Comparison of ENCODE assay signal across 8 cellular contexts in the genomic region with DNA sequence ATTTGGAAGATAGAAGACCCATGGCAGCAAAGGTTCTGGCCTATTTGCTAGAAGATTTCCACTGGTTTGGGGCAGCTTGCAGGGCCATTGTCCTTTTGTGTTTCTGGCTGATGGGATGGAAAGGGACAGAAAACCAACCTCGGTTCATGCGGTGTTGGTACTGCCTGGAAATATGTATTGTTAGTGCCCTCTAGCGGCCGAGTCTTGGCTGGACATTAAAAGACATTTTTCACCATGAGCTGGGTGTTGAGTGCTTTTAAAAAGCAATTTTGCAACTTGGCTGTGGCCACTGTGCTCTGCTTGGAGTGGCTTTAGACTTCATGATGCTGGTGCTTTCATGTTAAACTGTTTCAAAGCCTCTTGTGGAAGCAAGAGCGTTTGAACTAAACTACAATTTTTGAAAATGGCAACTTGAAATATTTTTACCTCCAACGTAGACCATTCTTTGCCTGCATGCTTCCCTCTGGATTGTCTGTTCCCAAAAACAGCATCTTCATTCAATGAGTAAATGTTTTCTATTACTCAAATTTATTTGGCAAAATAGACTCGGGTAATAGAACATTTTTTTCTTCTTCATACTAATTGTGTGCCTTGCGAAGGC.
DNase-seq lines count a peak whose midpoint lies in the region; ATAC-seq and TF ChIP-seq lines count a peak whose summit lies in the region.

No MANE protein-coding gene starts in this region.

- no peak overlapping the region for H3K4me3 ChIP-seq in epithelial cell of esophagus (ENCODE audit: low read length)

- H3K9me3 Mint-ChIP-seq in activated CD8-positive, alpha-beta memory T cell treated with anti-CD3 and anti-CD28 coated beads, Interleukin-2, amount 10 ng/mL, durations not matched to agents 7 days and 5 days (ENCODE audit: low read depth) = no peaks in the 10 kb centered on the region

- H3K4me1 Mint-ChIP-seq in activated CD8-positive, alpha-beta memory T cell treated with anti-CD3 and anti-CD28 coated beads, Interleukin-2, amount 10 ng/mL, durations not matched to agents 7 days and 5 days = no peaks in the 10 kb centered on the region

- H3K4me3 Mint-ChIP-seq in activated CD8-positive, alpha-beta memory T cell treated with anti-CD3 and anti-CD28 coated beads, Interleukin-2, amount 10 ng/mL, durations not matched to agents 7 days and 5 days = no peak overlapping the region

- no peak overlapping the region for H3K27ac Mint-ChIP-seq in activated CD8-positive, alpha-beta memory T cell treated with anti-CD3 and anti-CD28 coated beads, Interleukin-2, amount 10 ng/mL, durations not matched to agents 7 days and 5 days

- TF ChIP-seq CTCF in epithelial cell of esophagus (IDR thresholded peaks at IDR 0.05; ENCODE audit: insufficient read depth, low read depth, low read length, missing control alignments) = peak; percentile 67

- CTCF ChIA-PET in activated CD8-positive, alpha-beta memory T cell treated with anti-CD3 and anti-CD28 coated beads, Interleukin-2, amount 10 ng/mL, durations not matched to agents 7 days and 5 days (lab: Charles Lee) = interaction anchor here (1.0 to 1.7 kb wide), 12 partner anchors 10 to 546 kb away, joined by 3 to 28 read pairs (median 4); a partner anchor contains a TSS

- DNase-seq in DMS153 (lab: John Stamatoyannopoulos, UW) (peak; percentile 60), HK-2 (ENCODE audit: unreplicated experiment) (peak; percentile 59), NOMO-1 treated with dmso at 0.1 percent for 144 hours (lab: John Stamatoyannopoulos, UW; ENCODE audit: unreplicated experiment) (peak; percentile 10), epithelial cell of esophagus (ENCODE audit: low read depth) (peak; percentile 71), myocyte (ENCODE audit: low read depth) (peak; percentile 71)
- peak; percentile 72 for DNase-seq in activated CD8-positive, alpha-beta memory T cell treated with anti-CD3 and anti-CD28 coated beads, Interleukin-2, amount 10 ng/mL, durations not matched to agents 7 days and 5 days
- peak; percentile 10 to 21 for DNase-seq in stimulated activated CD8-positive, alpha-beta memory T cell treated with anti-CD3 and anti-CD28 coated beads, Interleukin-7, amount 100 ng/mL, for 4 hours (ENCODE audit: low read depth in 2 of 2)

- no peak for ATAC-seq in activated CD8-positive, alpha-beta memory T cell treated with anti-CD3 and anti-CD28 coated beads, Interleukin-2, amount 10 ng/mL, durations not matched to agents 7 days and 5 days
- ATAC-seq in HG03457 (IDR thresholded peaks at IDR 0.05; ENCODE audit: unreplicated experiment) = no peak

- no peaks in the 10 kb centered on the region for H3K36me3 Mint-ChIP-seq in activated CD8-positive, alpha-beta memory T cell treated with anti-CD3 and anti-CD28 coated beads, Interleukin-2, amount 10 ng/mL, durations not matched to agents 7 days and 5 days

- H3K27me3 Mint-ChIP-seq in activated CD8-positive, alpha-beta memory T cell treated with anti-CD3 and anti-CD28 coated beads, Interleukin-2, amount 10 ng/mL, durations not matched to agents 7 days and 5 days = peaks cover under 1% of the 10 kb centered on the region

Comparison
In these comparisons a context has a peak if more than half of its experiments do, and no peak if none do; other contexts are left out.
1. DNase-seq: peak in every context shown above with its lines; median percentile 72 in activated CD8-positive, alpha-beta memory T cell treated with anti-CD3 and anti-CD28 coated beads, Interleukin-2, amount 10 ng/mL, durations not matched to agents 7 days and 5 days; 71 in epithelial cell of esophagus; 71 in myocyte; 60 in DMS153; 59 in HK-2; 16 in stimulated activated CD8-positive, alpha-beta memory T cell treated with anti-CD3 and anti-CD28 coated beads, Interleukin-7, amount 100 ng/mL, for 4 hours; 10 in NOMO-1 treated with dmso at 0.1 percent for 144 hours.